In genomic region chr15:39320886-39321285, GRCh38 we compare ENCODE assay signal across 21 cellular contexts.
A peak's percentile ranks its signal among the peaks of the same experiment; 100 is the strongest.
DNase-seq lines count a peak whose midpoint lies in the region; ATAC-seq and TF ChIP-seq lines count a peak whose summit lies in the region.
"Had no signal": no experiment of that assay in that cellular context is flagged by ENCODE, and none has a peak within 500 bp of the region (broad histone marks: within the 10 kb centered on the region; RNA-seq: fewer than 3 reads in every experiment).

No MANE protein-coding gene starts in this region.

- intact Hi-C loops in colonic mucosa (cut with DNase I): no loop called here
- intact Hi-C loops in upper lobe of right lung (cut with DNase I): no loop called here

- no peak for TF ChIP-seq CTCF in colonic mucosa (IDR thresholded peaks at IDR 0.05)
- no peak for TF ChIP-seq CTCF in GM10266 (IDR thresholded peaks at IDR 0.05; ENCODE audit: control insufficient read depth, insufficient read depth, low read depth, missing control alignments)
- TF ChIP-seq CTCF in Peyer's patch (IDR thresholded peaks at IDR 0.05): no peak
- TF ChIP-seq CTCF in upper lobe of right lung (IDR thresholded peaks at IDR 0.05): no peak

- no peaks in the 10 kb centered on the region for H3K36me3 ChIP-seq in colonic mucosa
- H3K36me3 ChIP-seq in Peyer's patch: no peaks in the 10 kb centered on the region
- H3K36me3 ChIP-seq in upper lobe of right lung: no peaks in the 10 kb centered on the region
- H3K36me3 ChIP-seq: BLaER1 had no signal

- no peak overlapping the region for H3K4me3 ChIP-seq in colonic mucosa
- H3K4me3 ChIP-seq in Peyer's patch: no peak overlapping the region
- H3K4me3 ChIP-seq in upper lobe of right lung: no peak overlapping the region
- H3K4me3 ChIP-seq: BLaER1 had no signal

- ATAC-seq in upper lobe of right lung: no peak
- ATAC-seq: Right ventricle myocardium inferior had no signal

- H3K9ac ChIP-seq in colonic mucosa (ENCODE audit: low read depth in 2 of 2, low read length in 2 of 2): no peak overlapping the region
- H3K9ac ChIP-seq: BLaER1 had no signal

- H3K9me3 ChIP-seq in colonic mucosa (no peaks in the 10 kb centered on the region), Peyer's patch (peaks cover 0 to 5% (median 0%) of the 10 kb centered on the region in 4 donors), upper lobe of right lung (no peaks in the 10 kb centered on the region)

- H3K4me1 ChIP-seq in colonic mucosa (peaks cover 3% of the 10 kb centered on the region), Peyer's patch (no peaks in the 10 kb centered on the region), upper lobe of right lung (no peaks in the 10 kb centered on the region)
- H3K4me1 ChIP-seq: BLaER1 had no signal

- DNase-seq in NOMO-1 (lab: John Stamatoyannopoulos, UW; ENCODE audit: unreplicated experiment in 2 of 2) (peak; percentile 26), NOMO-1 treated with dmso at 0.1 percent for 144 hours (lab: John Stamatoyannopoulos, UW; ENCODE audit: unreplicated experiment) (no peak), NOMO-1 treated with DMSO at 0.1 percent for 48 hours (lab: John Stamatoyannopoulos, UW; ENCODE audit: unreplicated experiment) (peak; percentile 50), astrocyte of the hippocampus (ENCODE audit: low read depth, low spot score) (peak; percentile 25), colonic mucosa (no peak), GM10266 (ENCODE audit: extremely low spot score) (no peak), Peyer's patch (no peak), upper lobe of right lung (no peak)
- DNase-seq: ACHN; CD4-positive, alpha-beta T cell; COR-L47; DMS79 treated with DMSO at 0.1 percent for 48 hours; NCI-H1092 treated with DMSO at 0.1 percent for 48 hours; NCI-H146; NCI-H2029; NCI-H226; NCI-H510A treated with DMSO at 0.1 percent for 48 hours; NCI-H748 treated with DMSO at 0.1 percent for 48 hours had no signal

- no peak for TF ChIP-seq POLR2A in Peyer's patch (IDR thresholded peaks at IDR 0.05)

- no peaks in the 10 kb centered on the region for H3K27me3 ChIP-seq in colonic mucosa
- H3K27me3 ChIP-seq in Peyer's patch: no peaks in the 10 kb centered on the region
- H3K27me3 ChIP-seq in upper lobe of right lung: no peaks in the 10 kb centered on the region
- H3K27me3 ChIP-seq: BLaER1 had no signal

- H3K27ac ChIP-seq in colonic mucosa: no peak overlapping the region
- no peak overlapping the region for H3K27ac ChIP-seq in Peyer's patch
- H3K27ac ChIP-seq in upper lobe of right lung: no peak overlapping the region
- H3K27ac ChIP-seq: 22Rv1, BLaER1 had no signal

Comparison
In these comparisons a context has a peak if more than half of its experiments do, and no peak if none do; other contexts are left out.
1. DNase-seq: peak in NOMO-1 (2 of 2), NOMO-1 treated with DMSO at 0.1 percent for 48 hours (single experiment) and astrocyte of the hippocampus (single experiment); none in NOMO-1 treated with dmso at 0.1 percent for 144 hours (single experiment), colonic mucosa (single experiment), GM10266 (single experiment), Peyer's patch (0 of 3) and upper lobe of right lung (single experiment).